ENCODE assay signal across 10 cellular contexts in genomic region chr2:148813603-148814065, GRCh38.
DNase-seq lines count a peak whose midpoint lies in the region; ATAC-seq and TF ChIP-seq lines count a peak whose summit lies in the region.
"Had no signal": no experiment of that assay in that cellular context is flagged by ENCODE, and none has a peak within 500 bp of the region (broad histone marks: within the 10 kb centered on the region; RNA-seq: fewer than 3 reads in every experiment).

No MANE protein-coding gene starts in this region.

- TF ChIP-seq EP300 in gastroesophageal sphincter (IDR thresholded peaks at IDR 0.05): no peak

- no peaks in the 10 kb centered on the region for H3K9me2 ChIP-seq in GM23248 (ENCODE audit: insufficient read depth)

- H3K27ac ChIP-seq in GM23248 (no peak overlapping the region), gastroesophageal sphincter (peak overlapping the region in 1 of 4 donors; percentile 50)
- H3K27ac ChIP-seq: neutrophil had no signal

- WGBS in GM23248 (ENCODE audit: low coverage in 1 of 2, low lambda C conversion rate in 2 of 2, missing lambda C conversion rate in 2 of 2), 2 experiments: 78 to 83% methylated on average over 11 of the region's 11 CpGs
- 60 to 87% methylated on average over 1 to 11 of the region's 11 CpGs for WGBS in gastroesophageal sphincter (ENCODE audit: low coverage in 1 of 2), 2 donors

- H3K4me3 Mint-ChIP-seq in stimulated activated naive CD8-positive, alpha-beta T cell treated with anti-CD3 and anti-CD28 coated beads, Interleukin-15, amount 100 ng/mL, for 72 hours: no peak overlapping the region

- H3K9me3 ChIP-seq in GM23248 (ENCODE audit: low read depth): no peaks in the 10 kb centered on the region
- H3K9me3 ChIP-seq in gastroesophageal sphincter: no peaks in the 10 kb centered on the region
- H3K9me3 ChIP-seq: neutrophil, SJSA1 had no signal

- H3K36me3 ChIP-seq in GM23248 (ENCODE audit: low read depth) (no peaks in the 10 kb centered on the region), gastroesophageal sphincter (no peaks in the 10 kb centered on the region)
- H3K36me3 ChIP-seq: neutrophil, SJSA1 had no signal

- H3K9me3 Mint-ChIP-seq in stimulated activated naive CD8-positive, alpha-beta T cell treated with anti-CD3 and anti-CD28 coated beads, Interleukin-15, amount 100 ng/mL, for 72 hours: peaks cover 0 to 6% of the 10 kb centered on the region in 2 donors

- in situ Hi-C loops in GM23248 (cut with MboI): no loop called here

- ATAC-seq in GM18909 (IDR thresholded peaks at IDR 0.05; ENCODE audit: poor library complexity, unreplicated experiment): peak; percentile 99
- ATAC-seq in HG02973 (IDR thresholded peaks at IDR 0.05; ENCODE audit: unreplicated experiment): peak; percentile 97
- peak; percentile 99 for ATAC-seq in stimulated activated naive CD8-positive, alpha-beta T cell treated with anti-CD3 and anti-CD28 coated beads, Interleukin-15, amount 100 ng/mL, for 72 hours
- no peak for ATAC-seq in gastroesophageal sphincter

- DNase-seq in activated CD4-positive, CD25-positive, alpha-beta regulatory T cell treated with anti-CD3 and anti-CD28 coated beads, Interleukin-2, amount 50 U/mL, for 16 hours (ENCODE audit: low read depth, low spot score): peak; percentile 35
- peak; percentile 94 for DNase-seq in iPS DF 19.7 (ENCODE audit: low read depth, low spot score)
- DNase-seq in stimulated activated naive CD8-positive, alpha-beta T cell treated with anti-CD3 and anti-CD28 coated beads, Interleukin-15, amount 100 ng/mL, for 72 hours: peak; percentile 46 to 84
- no peak for DNase-seq in dermis blood vessel endothelial cell
- DNase-seq in GM23248: no peak

- peaks cover 13% of the 10 kb centered on the region for H3K4me1 Mint-ChIP-seq in stimulated activated naive CD8-positive, alpha-beta T cell treated with anti-CD3 and anti-CD28 coated beads, Interleukin-15, amount 100 ng/mL, for 72 hours

- H2AFZ ChIP-seq in GM23248: no peak overlapping the region

- H3K4me2 ChIP-seq in GM23248 (ENCODE audit: unreplicated experiment): no peak overlapping the region

- no peaks in the 10 kb centered on the region for H4K20me1 ChIP-seq in GM23248 (ENCODE audit: insufficient read depth)

- no peak for TF ChIP-seq POLR2A in gastroesophageal sphincter (IDR thresholded peaks at IDR 0.05)

- H3K79me2 ChIP-seq in GM23248 (ENCODE audit: insufficient read depth): no peaks in the 10 kb centered on the region

- no peak for TF ChIP-seq CTCF in gastroesophageal sphincter (IDR thresholded peaks at IDR 0.05)

- H3K9ac ChIP-seq in GM23248: no peak overlapping the region

- H3K4me1 ChIP-seq in GM23248 (ENCODE audit: insufficient read depth) (peaks cover 14% of the 10 kb centered on the region; the same call in 1 of the 2 replicates), gastroesophageal sphincter (peaks cover 0 to 59% (median 0%) of the 10 kb centered on the region in 3 donors)

- no peaks in the 10 kb centered on the region for H3F3A ChIP-seq in GM23248 (ENCODE audit: insufficient read depth)

- H3K27me3 ChIP-seq in GM23248 (replicated peaks; ENCODE audit: insufficient read depth): peaks cover 23% of the 10 kb centered on the region
- H3K27me3 ChIP-seq in gastroesophageal sphincter: no peaks in the 10 kb centered on the region

- H3K27me3 Mint-ChIP-seq in stimulated activated naive CD8-positive, alpha-beta T cell treated with anti-CD3 and anti-CD28 coated beads, Interleukin-15, amount 100 ng/mL, for 72 hours: peaks cover 21% of the 10 kb centered on the region

- H3K27ac Mint-ChIP-seq in stimulated activated naive CD8-positive, alpha-beta T cell treated with anti-CD3 and anti-CD28 coated beads, Interleukin-15, amount 100 ng/mL, for 72 hours: peak overlapping the region; percentile 30 to 77

- H3K4me3 ChIP-seq in GM23248: no peak overlapping the region
- no peak overlapping the region for H3K4me3 ChIP-seq in gastroesophageal sphincter
- H3K4me3 ChIP-seq: SJSA1 had no signal

Comparison
In these comparisons a context has a peak if more than half of its experiments do, and no peak if none do; other contexts are left out.
1. DNase-seq: peak in activated CD4-positive, CD25-positive, alpha-beta regulatory T cell treated with anti-CD3 and anti-CD28 coated beads, Interleukin-2, amount 50 U/mL, for 16 hours (single experiment), iPS DF 19.7 (single experiment) and stimulated activated naive CD8-positive, alpha-beta T cell treated with anti-CD3 and anti-CD28 coated beads, Interleukin-15, amount 100 ng/mL, for 72 hours (2 of 2); none in dermis blood vessel endothelial cell (single experiment) and GM23248 (single experiment).